1 cellular context compared by ENCODE assay signal in the genomic region with DNA sequence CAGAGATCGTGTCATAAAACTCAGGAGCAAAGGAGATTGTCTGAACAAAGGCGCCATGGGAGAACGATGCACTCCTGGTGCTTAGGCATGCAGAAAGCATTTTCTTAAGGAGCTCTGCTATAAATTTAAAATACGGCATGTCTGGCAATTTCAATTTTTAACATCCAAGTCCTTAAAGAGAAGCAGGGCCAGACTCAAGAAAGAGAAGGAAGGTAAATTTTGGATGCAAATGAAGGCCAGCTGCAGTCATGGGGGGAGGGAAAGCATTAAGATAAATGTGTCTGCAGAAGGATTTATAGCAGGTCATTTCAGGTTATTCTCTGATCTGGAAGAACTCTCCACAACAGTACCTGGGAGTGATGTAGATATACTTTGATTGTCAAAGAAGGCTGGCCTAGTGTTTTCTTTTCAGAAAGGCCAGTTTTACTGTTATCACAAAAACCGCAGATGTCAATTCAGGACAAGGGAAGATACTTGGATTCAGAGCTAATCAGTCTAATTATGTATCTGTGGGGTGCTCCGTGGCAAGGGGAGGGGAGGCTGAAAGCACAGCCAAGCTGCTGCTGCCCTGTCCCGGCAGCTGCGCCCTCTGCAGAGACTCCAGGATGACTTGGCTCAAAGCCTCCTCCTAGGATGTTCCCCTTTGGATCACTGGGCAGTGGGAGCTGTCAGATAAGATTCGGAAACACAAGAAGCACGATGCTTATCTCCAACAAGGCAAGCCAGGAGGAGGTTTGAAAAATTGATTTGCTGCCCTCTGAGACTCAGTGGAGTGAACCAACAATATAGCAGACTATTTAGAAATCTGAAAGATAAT.
TF ChIP-seq lines count a peak whose summit lies in the region.

No MANE protein-coding gene starts in this region.

TF ChIP-seq in K562, 482 proteins besides CTCF, POLR2A, EP300 and RAD21 (continued from another document):
- TF ChIP-seq, protein P1, sequence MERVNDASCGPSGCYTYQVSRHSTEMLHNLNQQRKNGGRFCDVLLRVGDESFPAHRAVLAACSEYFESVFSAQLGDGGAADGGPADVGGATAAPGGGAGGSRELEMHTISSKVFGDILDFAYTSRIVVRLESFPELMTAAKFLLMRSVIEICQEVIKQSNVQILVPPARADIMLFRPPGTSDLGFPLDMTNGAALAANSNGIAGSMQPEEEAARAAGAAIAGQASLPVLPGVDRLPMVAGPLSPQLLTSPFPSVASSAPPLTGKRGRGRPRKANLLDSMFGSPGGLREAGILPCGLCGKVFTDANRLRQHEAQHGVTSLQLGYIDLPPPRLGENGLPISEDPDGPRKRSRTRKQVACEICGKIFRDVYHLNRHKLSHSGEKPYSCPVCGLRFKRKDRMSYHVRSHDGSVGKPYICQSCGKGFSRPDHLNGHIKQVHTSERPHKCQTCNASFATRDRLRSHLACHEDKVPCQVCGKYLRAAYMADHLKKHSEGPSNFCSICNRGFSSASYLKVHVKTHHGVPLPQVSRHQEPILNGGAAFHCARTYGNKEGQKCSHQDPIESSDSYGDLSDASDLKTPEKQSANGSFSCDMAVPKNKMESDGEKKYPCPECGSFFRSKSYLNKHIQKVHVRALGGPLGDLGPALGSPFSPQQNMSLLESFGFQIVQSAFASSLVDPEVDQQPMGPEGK (CRISPR knock-in tag; IDR thresholded peaks at IDR 0.05; ENCODE audit: borderline replicate concordance) = no peak
TF ChIP-seq in K562: peak in this region for 1.
